ENCODE assay signal across 2 cellular contexts in the genomic region with DNA sequence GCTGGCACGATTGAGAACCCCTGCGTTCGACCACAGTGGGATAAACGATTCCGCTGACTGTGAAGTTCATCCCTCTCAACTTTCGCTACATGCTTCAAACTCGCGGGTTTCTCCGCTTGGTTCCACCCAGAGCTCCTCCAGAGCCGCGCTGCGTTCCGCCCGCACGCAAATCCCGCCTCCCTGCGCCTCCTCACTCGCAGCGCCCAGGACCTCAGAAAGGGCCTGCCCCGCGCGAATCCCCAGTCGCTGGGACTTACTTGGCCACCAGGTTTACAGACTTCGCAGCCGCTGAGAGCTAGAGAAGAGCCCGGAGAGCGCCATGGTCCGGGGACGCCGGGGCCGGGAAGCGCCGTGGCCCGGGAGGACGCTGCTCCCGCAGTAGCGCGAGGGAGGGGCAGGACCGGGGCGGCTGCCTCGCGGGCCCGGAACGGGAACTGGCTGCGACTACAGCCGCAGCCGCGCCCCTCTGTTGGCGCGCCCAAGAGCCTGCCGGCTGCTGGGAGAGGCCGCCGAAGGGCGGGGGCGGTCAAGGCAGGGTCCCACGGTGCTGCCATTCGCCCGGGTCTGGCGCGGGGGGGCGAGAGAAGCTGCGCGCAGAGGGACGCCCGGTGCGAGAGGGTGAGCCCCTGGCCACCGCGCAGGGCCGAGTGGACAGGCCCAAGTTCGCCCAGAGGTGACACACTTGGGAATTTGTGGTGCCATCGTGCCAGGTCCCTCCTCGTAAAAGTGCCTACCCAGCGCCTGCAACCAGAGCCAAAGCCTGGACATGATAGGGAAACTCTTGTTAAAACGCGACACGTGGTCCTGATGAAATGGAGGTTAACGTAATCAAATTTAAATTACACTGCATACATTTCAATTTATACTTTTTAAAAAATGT.
TF ChIP-seq lines count a peak whose summit lies in the region.

A gene with protein sequence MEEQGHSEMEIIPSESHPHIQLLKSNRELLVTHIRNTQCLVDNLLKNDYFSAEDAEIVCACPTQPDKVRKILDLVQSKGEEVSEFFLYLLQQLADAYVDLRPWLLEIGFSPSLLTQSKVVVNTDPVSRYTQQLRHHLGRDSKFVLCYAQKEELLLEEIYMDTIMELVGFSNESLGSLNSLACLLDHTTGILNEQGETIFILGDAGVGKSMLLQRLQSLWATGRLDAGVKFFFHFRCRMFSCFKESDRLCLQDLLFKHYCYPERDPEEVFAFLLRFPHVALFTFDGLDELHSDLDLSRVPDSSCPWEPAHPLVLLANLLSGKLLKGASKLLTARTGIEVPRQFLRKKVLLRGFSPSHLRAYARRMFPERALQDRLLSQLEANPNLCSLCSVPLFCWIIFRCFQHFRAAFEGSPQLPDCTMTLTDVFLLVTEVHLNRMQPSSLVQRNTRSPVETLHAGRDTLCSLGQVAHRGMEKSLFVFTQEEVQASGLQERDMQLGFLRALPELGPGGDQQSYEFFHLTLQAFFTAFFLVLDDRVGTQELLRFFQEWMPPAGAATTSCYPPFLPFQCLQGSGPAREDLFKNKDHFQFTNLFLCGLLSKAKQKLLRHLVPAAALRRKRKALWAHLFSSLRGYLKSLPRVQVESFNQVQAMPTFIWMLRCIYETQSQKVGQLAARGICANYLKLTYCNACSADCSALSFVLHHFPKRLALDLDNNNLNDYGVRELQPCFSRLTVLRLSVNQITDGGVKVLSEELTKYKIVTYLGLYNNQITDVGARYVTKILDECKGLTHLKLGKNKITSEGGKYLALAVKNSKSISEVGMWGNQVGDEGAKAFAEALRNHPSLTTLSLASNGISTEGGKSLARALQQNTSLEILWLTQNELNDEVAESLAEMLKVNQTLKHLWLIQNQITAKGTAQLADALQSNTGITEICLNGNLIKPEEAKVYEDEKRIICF (minus strand): TSS at position 436 of the 880 bp plus-strand sequence. CDS start 21,863 bp downstream, outside the sequence.

TF ChIP-seq in IMR-90, 13 proteins besides CTCF, POLR2A, EP300 and RAD21:
- TF ChIP-seq, protein P1, sequence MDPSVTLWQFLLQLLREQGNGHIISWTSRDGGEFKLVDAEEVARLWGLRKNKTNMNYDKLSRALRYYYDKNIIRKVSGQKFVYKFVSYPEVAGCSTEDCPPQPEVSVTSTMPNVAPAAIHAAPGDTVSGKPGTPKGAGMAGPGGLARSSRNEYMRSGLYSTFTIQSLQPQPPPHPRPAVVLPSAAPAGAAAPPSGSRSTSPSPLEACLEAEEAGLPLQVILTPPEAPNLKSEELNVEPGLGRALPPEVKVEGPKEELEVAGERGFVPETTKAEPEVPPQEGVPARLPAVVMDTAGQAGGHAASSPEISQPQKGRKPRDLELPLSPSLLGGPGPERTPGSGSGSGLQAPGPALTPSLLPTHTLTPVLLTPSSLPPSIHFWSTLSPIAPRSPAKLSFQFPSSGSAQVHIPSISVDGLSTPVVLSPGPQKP (IDR thresholded peaks at IDR 0.05; ENCODE audit: borderline replicate concordance, low read depth, low read length): no peak
- TF ChIP-seq BHLHE40 (IDR thresholded peaks at IDR 0.05; ENCODE audit: low read depth, low read length) (0 out of 2 replicates have a peak, but pooled peaks have one; percentile 3), NFE2L2 (IDR thresholded peaks at IDR 0.05; ENCODE audit: low read depth, low read length) (no peak), MAZ (IDR thresholded peaks at IDR 0.05; ENCODE audit: borderline replicate concordance, low read depth, low read length) (peak; percentile 51; the same call in 1 of the 2 replicates), CEBPB (IDR thresholded peaks at IDR 0.05; ENCODE audit: low read depth, low read length) (no peak), CHD1 (IDR thresholded peaks at IDR 0.05; ENCODE audit: low read depth, low read length) (no peak), FOS (IDR thresholded peaks at IDR 0.05; ENCODE audit: low read depth, low read length) (no peak), MAFK (IDR thresholded peaks at IDR 0.05; ENCODE audit: low read depth, low read length) (no peak), MXI1 (IDR thresholded peaks at IDR 0.05; ENCODE audit: borderline replicate concordance, low read depth, low read length) (no peak), SMC3 (IDR thresholded peaks at IDR 0.05; ENCODE audit: low read depth, low read length) (no peak), RCOR1 (IDR thresholded peaks at IDR 0.05; ENCODE audit: insufficient replicate concordance, low read length) (no peak), RFX5 (IDR thresholded peaks at IDR 0.05; ENCODE audit: low read depth, low read length) (no peak)
- TF ChIP-seq, protein P2, sequence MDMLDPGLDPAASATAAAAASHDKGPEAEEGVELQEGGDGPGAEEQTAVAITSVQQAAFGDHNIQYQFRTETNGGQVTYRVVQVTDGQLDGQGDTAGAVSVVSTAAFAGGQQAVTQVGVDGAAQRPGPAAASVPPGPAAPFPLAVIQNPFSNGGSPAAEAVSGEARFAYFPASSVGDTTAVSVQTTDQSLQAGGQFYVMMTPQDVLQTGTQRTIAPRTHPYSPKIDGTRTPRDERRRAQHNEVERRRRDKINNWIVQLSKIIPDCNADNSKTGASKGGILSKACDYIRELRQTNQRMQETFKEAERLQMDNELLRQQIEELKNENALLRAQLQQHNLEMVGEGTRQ (IDR thresholded peaks at IDR 0.05; ENCODE audit: low read depth, low read length): peak; percentile 40; the same call in 1 of the 2 replicates

TF ChIP-seq in neural cell, 6 proteins besides CTCF, POLR2A, EP300 and RAD21:
- TF ChIP-seq SMC3 (conservative IDR thresholded peaks at IDR 0.05; ENCODE audit: poor library complexity): no peak
- peak; percentile 35 for TF ChIP-seq TAF1 (IDR thresholded peaks at IDR 0.05; ENCODE audit: low read depth)
- TF ChIP-seq POLR2AphosphoS5 (IDR thresholded peaks at IDR 0.05): no peak
- TF ChIP-seq EZH2 (IDR thresholded peaks at IDR 0.05; ENCODE audit: borderline replicate concordance, insufficient read depth, low read length, poor library complexity, severe bottlenecking): no peak
- TF ChIP-seq MXI1 (conservative IDR thresholded peaks at IDR 0.05; ENCODE audit: poor library complexity, severe bottlenecking): peak; percentile 49
- TF ChIP-seq, protein P3, sequence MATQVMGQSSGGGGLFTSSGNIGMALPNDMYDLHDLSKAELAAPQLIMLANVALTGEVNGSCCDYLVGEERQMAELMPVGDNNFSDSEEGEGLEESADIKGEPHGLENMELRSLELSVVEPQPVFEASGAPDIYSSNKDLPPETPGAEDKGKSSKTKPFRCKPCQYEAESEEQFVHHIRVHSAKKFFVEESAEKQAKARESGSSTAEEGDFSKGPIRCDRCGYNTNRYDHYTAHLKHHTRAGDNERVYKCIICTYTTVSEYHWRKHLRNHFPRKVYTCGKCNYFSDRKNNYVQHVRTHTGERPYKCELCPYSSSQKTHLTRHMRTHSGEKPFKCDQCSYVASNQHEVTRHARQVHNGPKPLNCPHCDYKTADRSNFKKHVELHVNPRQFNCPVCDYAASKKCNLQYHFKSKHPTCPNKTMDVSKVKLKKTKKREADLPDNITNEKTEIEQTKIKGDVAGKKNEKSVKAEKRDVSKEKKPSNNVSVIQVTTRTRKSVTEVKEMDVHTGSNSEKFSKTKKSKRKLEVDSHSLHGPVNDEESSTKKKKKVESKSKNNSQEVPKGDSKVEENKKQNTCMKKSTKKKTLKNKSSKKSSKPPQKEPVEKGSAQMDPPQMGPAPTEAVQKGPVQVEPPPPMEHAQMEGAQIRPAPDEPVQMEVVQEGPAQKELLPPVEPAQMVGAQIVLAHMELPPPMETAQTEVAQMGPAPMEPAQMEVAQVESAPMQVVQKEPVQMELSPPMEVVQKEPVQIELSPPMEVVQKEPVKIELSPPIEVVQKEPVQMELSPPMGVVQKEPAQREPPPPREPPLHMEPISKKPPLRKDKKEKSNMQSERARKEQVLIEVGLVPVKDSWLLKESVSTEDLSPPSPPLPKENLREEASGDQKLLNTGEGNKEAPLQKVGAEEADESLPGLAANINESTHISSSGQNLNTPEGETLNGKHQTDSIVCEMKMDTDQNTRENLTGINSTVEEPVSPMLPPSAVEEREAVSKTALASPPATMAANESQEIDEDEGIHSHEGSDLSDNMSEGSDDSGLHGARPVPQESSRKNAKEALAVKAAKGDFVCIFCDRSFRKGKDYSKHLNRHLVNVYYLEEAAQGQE (IDR thresholded peaks at IDR 0.05; ENCODE audit: borderline replicate concordance): peak; percentile 19
